In the genomic region with DNA sequence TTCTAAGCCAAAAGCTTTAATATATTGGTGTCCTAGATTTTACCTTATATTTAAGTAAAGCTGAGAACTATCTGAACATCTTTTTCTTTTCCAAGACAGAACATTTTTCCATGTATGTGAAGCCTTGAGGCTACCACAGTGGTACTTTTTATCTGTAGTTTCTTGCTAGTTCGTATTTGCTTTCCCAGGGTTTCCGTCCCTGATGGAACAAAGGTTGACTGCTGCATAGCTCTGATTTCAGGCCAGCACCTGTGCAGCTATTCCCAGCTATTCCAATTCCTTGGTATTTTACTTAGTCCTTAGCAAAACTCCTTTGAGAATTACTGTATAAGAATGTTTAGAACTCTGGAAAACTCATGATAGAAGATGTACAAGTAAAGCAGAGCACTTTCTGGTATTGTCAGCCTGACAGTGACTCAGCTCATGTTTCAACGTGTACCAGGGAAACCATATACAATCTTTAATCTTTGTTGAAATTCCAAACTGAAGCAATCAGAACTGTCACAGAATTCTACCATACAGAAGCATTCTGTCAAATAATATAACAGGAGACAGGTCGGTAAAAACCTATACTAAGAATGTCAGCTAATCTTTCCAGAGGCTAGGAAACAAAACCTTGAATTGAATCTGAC, we compare ENCODE assay signal across 16 cellular contexts.
DNase-seq lines count a peak whose midpoint lies in the region; ATAC-seq, FAIRE-seq and TF ChIP-seq lines count a peak whose summit lies in the region.
"Had no signal": no experiment of that assay in that cellular context is flagged by ENCODE, and none has a peak within 500 bp of the region (broad histone marks: within the 10 kb centered on the region; RNA-seq: fewer than 3 reads in every experiment).

No MANE protein-coding gene starts in this region.

- H3K4me3 ChIP-seq in GM23338 (no peak overlapping the region), RWPE2 (ENCODE audit: severe bottlenecking) (no peak overlapping the region), fibroblast of the aortic adventitia (ENCODE audit: low read depth, low read length) (no peak overlapping the region), pancreas (no peak overlapping the region)

- intact Hi-C loops in pancreas (cut with DNase I), result no loop called here

- H3K27me3 ChIP-seq in GM23338 (ENCODE audit: insufficient read depth) (no peaks in the 10 kb centered on the region), RWPE2 (ENCODE audit: insufficient read depth, poor library complexity, severe bottlenecking) (no peaks in the 10 kb centered on the region), pancreas (no peaks in the 10 kb centered on the region)

- H3K4me3 Mint-ChIP-seq in GM23338, result no peak overlapping the region
- H3K4me3 Mint-ChIP-seq in nephron progenitor cell, result no peak overlapping the region
- H3K4me3 Mint-ChIP-seq: activated T-helper 1 cell treated with anti-CD3 and anti-CD28 coated beads, Interleukin-12 subunit alpha, Interleukin-12 subunit beta, Interleukin-2, Interleukin-4 antibody, amounts not matched to agents 30 ng/mL and 10 ng/mL and 1 ng/mL, durations not matched to agents 14 hours and 24 hours and 36 hours; CD4-positive, alpha-beta memory T cell; nephron; T-helper 2 cell treated with Interferon-gamma antibody and Interleukin-4, amounts not matched to agents 5 μg/mL and 100 μg/mL, for 36 hours had no signal

- H3K36me3 Mint-ChIP-seq in GM23338 (ENCODE audit: low read depth) (peaks cover 22% of the 10 kb centered on the region; the same call in 2 of the 3 replicates), nephron progenitor cell (ENCODE audit: low read depth) (peaks cover 41% of the 10 kb centered on the region)

- H3K36me3 ChIP-seq in GM23338 (ENCODE audit: insufficient read depth), result peaks cover 6% of the 10 kb centered on the region; the same call in 1 of the 2 replicates
- peaks cover 24% of the 10 kb centered on the region for H3K36me3 ChIP-seq in RWPE2 (ENCODE audit: low read depth)
- peaks cover 0 to 19% (median 0%) of the 10 kb centered on the region in 3 donors for H3K36me3 ChIP-seq in pancreas

- TF ChIP-seq CTCF in GM23338 (conservative IDR thresholded peaks at IDR 0.05; ENCODE audit: low read depth in 2 of 2), result no peak
- no peak for TF ChIP-seq CTCF in RWPE2 (IDR thresholded peaks at IDR 0.05; ENCODE audit: poor library complexity, severe bottlenecking)
- TF ChIP-seq CTCF in fibroblast of the aortic adventitia (IDR thresholded peaks at IDR 0.05; ENCODE audit: insufficient read depth, low read length), result no peak
- TF ChIP-seq CTCF in pancreas (IDR thresholded peaks at IDR 0.05), result no peak
- TF ChIP-seq CTCF in nephron progenitor cell (IDR thresholded peaks at IDR 0.05), result no peak

- no peak for FAIRE-seq in pancreas (lab: Jason Lieb, UNC)

- POLR2A ChIA-PET in HEK293T (lab: Yijun Ruan, JAX), result no interaction called here

- WGBS in pancreas, 2 donors, result 36 to 37% methylated on average over 4 of the region's 4 CpGs

- no peak for TF ChIP-seq POLR2A in erythroblast (IDR thresholded peaks at IDR 0.05; ENCODE audit: low read length)

- H4K20me1 ChIP-seq in GM23338 (replicated peaks; ENCODE audit: insufficient read depth), result no peaks in the 10 kb centered on the region; the same call in 1 of the 2 replicates

- H3F3A ChIP-seq in GM23338 (replicated peaks; ENCODE audit: low read depth), result no peaks in the 10 kb centered on the region

- H3K27ac Mint-ChIP-seq in GM23338, result peak overlapping the region; percentile 94
- H3K27ac Mint-ChIP-seq in nephron progenitor cell, result no peak overlapping the region
- H3K27ac Mint-ChIP-seq: activated T-helper 1 cell treated with anti-CD3 and anti-CD28 coated beads, Interleukin-12 subunit alpha, Interleukin-12 subunit beta, Interleukin-2, Interleukin-4 antibody, amounts not matched to agents 30 ng/mL and 10 ng/mL and 1 ng/mL, durations not matched to agents 14 hours and 24 hours and 36 hours; CD4-positive, alpha-beta memory T cell; T-helper 2 cell treated with Interferon-gamma antibody and Interleukin-4, amounts not matched to agents 5 μg/mL and 100 μg/mL, for 36 hours had no signal

- peaks cover 4% of the 10 kb centered on the region; the same call in 2 of the 3 replicates for H3K4me1 Mint-ChIP-seq in GM23338
- no peaks in the 10 kb centered on the region for H3K4me1 Mint-ChIP-seq in nephron progenitor cell
- H3K4me1 Mint-ChIP-seq: CD4-positive, alpha-beta memory T cell; nephron had no signal

- no peak overlapping the region for H3K4me2 ChIP-seq in GM23338

- peaks cover 4% of the 10 kb centered on the region; the same call in 1 of the 2 replicates for H3K4me1 ChIP-seq in GM23338 (ENCODE audit: insufficient read depth)
- peaks cover 7% of the 10 kb centered on the region for H3K4me1 ChIP-seq in RWPE2 (ENCODE audit: insufficient read depth, poor library complexity, severe bottlenecking)
- H3K4me1 ChIP-seq in pancreas, result peaks cover 0 to 8% (median 0%) of the 10 kb centered on the region in 3 donors

- no peak overlapping the region for H2AFZ ChIP-seq in GM23338

- H3K27ac ChIP-seq in GM23338 (ENCODE audit: low read depth), result peak overlapping the region; percentile 67
- peak overlapping the region; percentile 22 for H3K27ac ChIP-seq in RWPE2 (ENCODE audit: poor library complexity, severe bottlenecking)
- no peak overlapping the region for H3K27ac ChIP-seq in pancreas

- no peaks in the 10 kb centered on the region for H3K79me2 ChIP-seq in GM23338 (replicated peaks; ENCODE audit: insufficient read depth)

- H3K9me3 ChIP-seq in RWPE2 (ENCODE audit: severe bottlenecking) (no peaks in the 10 kb centered on the region), pancreas (no peaks in the 10 kb centered on the region)

- CTCF ChIA-PET in HEK293T (lab: Yijun Ruan, JAX), result no interaction called here

- ATAC-seq in GM23338, result no peak
- peak; percentile 54; the same call in 1 of the 3 replicates for ATAC-seq in RWPE2 (ENCODE audit: low read depth)
- peak in 3 of 4 donors; percentile 62 to 71 (median 64) for ATAC-seq in pancreas
- no peak for ATAC-seq in HG03097 (IDR thresholded peaks at IDR 0.05; ENCODE audit: low FRiP score, unreplicated experiment)

- DNase-seq in GM23338 (ENCODE audit: low spot score) (peak; percentile 11), RWPE2 (ENCODE audit: low spot score) (no peak), fibroblast of the aortic adventitia (ENCODE audit: low read depth) (peak; percentile 14), pancreas (no peak), nephron progenitor cell (no peak), erythroblast (lab: John Stamatoyannopoulos, UW) (no peak), HEK293T (ENCODE audit: extremely low spot score) (no peak)
- DNase-seq: activated CD4-positive, alpha-beta T cell treated with anti-CD3 and anti-CD28 coated beads, Interleukin-2, amount 50 U/mL, for 1 hour; CD4-positive, alpha-beta memory T cell; NCI-H1436 treated with DMSO at 0.1 percent for 48 hours; NCI-H526; stimulated activated CD4-positive, alpha-beta T cell treated with anti-CD3 and anti-CD28 coated beads, Interleukin-12 subunit alpha, Interleukin-12 subunit beta, amount 100 ng/mL, for 4 hours had no signal

- H3K9me3 Mint-ChIP-seq in GM23338, result no peaks in the 10 kb centered on the region
- no peaks in the 10 kb centered on the region for H3K9me3 Mint-ChIP-seq in nephron progenitor cell
- H3K9me3 Mint-ChIP-seq: activated T-helper 1 cell treated with anti-CD3 and anti-CD28 coated beads, Interleukin-12 subunit alpha, Interleukin-12 subunit beta, Interleukin-2, Interleukin-4 antibody, amounts not matched to agents 30 ng/mL and 10 ng/mL and 1 ng/mL, durations not matched to agents 14 hours and 24 hours and 36 hours; CD4-positive, alpha-beta memory T cell; nephron; T-helper 2 cell treated with Interferon-gamma antibody and Interleukin-4, amounts not matched to agents 5 μg/mL and 100 μg/mL, for 36 hours had no signal

- no peaks in the 10 kb centered on the region for H3K27me3 Mint-ChIP-seq in GM23338 (ENCODE audit: insufficient read depth, low read depth, poor library complexity)
- H3K27me3 Mint-ChIP-seq in nephron progenitor cell (ENCODE audit: low read depth, poor library complexity), result no peaks in the 10 kb centered on the region
- H3K27me3 Mint-ChIP-seq: CD4-positive, alpha-beta memory T cell had no signal

- no peaks in the 10 kb centered on the region for H3K9me2 ChIP-seq in GM23338 (ENCODE audit: insufficient read depth)

TF ChIP-seq in HEK293T, 16 proteins besides CTCF, POLR2A, EP300 and RAD21:
- TF ChIP-seq SUZ12 (IDR thresholded peaks at IDR 0.05) (no peak), LEF1 (IDR thresholded peaks at IDR 0.05; ENCODE audit: borderline replicate concordance) (no peak), FOXA1 (IDR thresholded peaks at IDR 0.05) (no peak), ZNF384 (IDR thresholded peaks at IDR 0.05) (no peak), TARDBP (IDR thresholded peaks at IDR 0.05) (no peak), CTBP1 (IDR thresholded peaks at IDR 0.05; ENCODE audit: borderline replicate concordance) (no peak), HDGF (IDR thresholded peaks at IDR 0.05; ENCODE audit: borderline replicate concordance) (no peak), BHLHE40 (IDR thresholded peaks at IDR 0.05; ENCODE audit: borderline replicate concordance) (no peak), ARNT (IDR thresholded peaks at IDR 0.05) (no peak), ELF4 (IDR thresholded peaks at IDR 0.05) (no peak), FOXM1 (IDR thresholded peaks at IDR 0.05; ENCODE audit: borderline replicate concordance) (no peak), SP1 (IDR thresholded peaks at IDR 0.05) (no peak), FOXK2 (IDR thresholded peaks at IDR 0.05) (no peak), NFRKB (IDR thresholded peaks at IDR 0.05) (no peak), L3MBTL2 (conservative IDR thresholded peaks at IDR 0.05) (no peak)
- TF ChIP-seq, protein P1, sequence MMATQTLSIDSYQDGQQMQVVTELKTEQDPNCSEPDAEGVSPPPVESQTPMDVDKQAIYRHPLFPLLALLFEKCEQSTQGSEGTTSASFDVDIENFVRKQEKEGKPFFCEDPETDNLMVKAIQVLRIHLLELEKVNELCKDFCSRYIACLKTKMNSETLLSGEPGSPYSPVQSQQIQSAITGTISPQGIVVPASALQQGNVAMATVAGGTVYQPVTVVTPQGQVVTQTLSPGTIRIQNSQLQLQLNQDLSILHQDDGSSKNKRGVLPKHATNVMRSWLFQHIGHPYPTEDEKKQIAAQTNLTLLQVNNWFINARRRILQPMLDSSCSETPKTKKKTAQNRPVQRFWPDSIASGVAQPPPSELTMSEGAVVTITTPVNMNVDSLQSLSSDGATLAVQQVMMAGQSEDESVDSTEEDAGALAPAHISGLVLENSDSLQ (IDR thresholded peaks at IDR 0.05), result no peak

Comparison
In these comparisons a context has a peak if more than half of its experiments do, and no peak if none do; other contexts are left out.
1. ATAC-seq: peak in RWPE2 (single experiment) and pancreas (3 of 4); none in GM23338 (single experiment) and HG03097 (single experiment).
2. DNase-seq: peak in GM23338 (single experiment) and fibroblast of the aortic adventitia (single experiment); none in RWPE2 (single experiment), pancreas (0 of 6), nephron progenitor cell (single experiment), erythroblast (0 of 2) and HEK293T (single experiment).
3. H3K27ac ChIP-seq: peak in GM23338 (single experiment) and RWPE2 (single experiment); none in pancreas (0 of 4).